ENCODE assay signal across 10 cellular contexts in genomic region chr11:111923951-111924350, GRCh38. TPM values are rescaled to one million over a fixed set of nuclear protein-coding genes. Genes with fewer than 3 reads are reported as not detected.
DNase-seq lines count a peak whose midpoint lies in the region; ATAC-seq and TF ChIP-seq lines count a peak whose summit lies in the region.
"Had no signal": no experiment of that assay in that cellular context is flagged by ENCODE, and none has a peak within 500 bp of the region (broad histone marks: within the 10 kb centered on the region; RNA-seq: fewer than 3 reads in every experiment).

No MANE protein-coding gene starts in this region.

- no peak for TF ChIP-seq CTCF in DND-41 (IDR thresholded peaks at IDR 0.05; ENCODE audit: borderline replicate concordance, extremely low read depth, low read length, poor library complexity, severe bottlenecking)
- no peak for TF ChIP-seq CTCF in left lung (IDR thresholded peaks at IDR 0.05)

- no peak for ATAC-seq in DND-41 (ENCODE audit: insufficient read depth, low read depth)
- no peak for ATAC-seq in left lung

- H3K4me2 ChIP-seq in DND-41 (ENCODE audit: insufficient read depth, low read length), result no peak overlapping the region

- intact Hi-C loops in left lung (cut with DNase I), result loop anchor here in 1 of 2 donors (10.0 kb wide), 1 partner anchor 49 kb away; the partner anchor contains the start of genes ALG9, CFAP68 and FDXACB1

- H3K9ac ChIP-seq in DND-41 (ENCODE audit: low read depth, low read length) (no peak overlapping the region), adipocyte (ENCODE audit: low read length) (peak overlapping the region; percentile 91)

- H3K27ac ChIP-seq in DND-41 (ENCODE audit: low read length), result no peak overlapping the region
- peak overlapping the region; percentile 24 to 92 for H3K27ac ChIP-seq in left lung
- H3K27ac ChIP-seq in skin epidermis, result peak overlapping the region in 15 of 21 experiments; percentile 2 to 89 (median 69)

- H3K36me3 ChIP-seq in DND-41 (ENCODE audit: insufficient read depth, low read length), result no peaks in the 10 kb centered on the region
- H3K36me3 ChIP-seq in adipocyte (ENCODE audit: control insufficient read depth, insufficient read depth, low read length, severe bottlenecking), result no peaks in the 10 kb centered on the region
- no peaks in the 10 kb centered on the region for H3K36me3 ChIP-seq in left lung

- peak overlapping the region; percentile 50 for H2AFZ ChIP-seq in DND-41 (ENCODE audit: low read depth, low read length)

- H3K27me3 ChIP-seq in DND-41 (ENCODE audit: insufficient read depth, low read length, poor library complexity) (no peaks in the 10 kb centered on the region), adipocyte (replicated peaks; ENCODE audit: control insufficient read depth, insufficient read depth, low read length) (no peaks in the 10 kb centered on the region), left lung (no peaks in the 10 kb centered on the region)

- no peaks in the 10 kb centered on the region for H3K79me2 ChIP-seq in DND-41 (ENCODE audit: insufficient read depth, low read length)

- no peaks in the 10 kb centered on the region for H4K20me1 ChIP-seq in DND-41 (ENCODE audit: insufficient read depth, low read length)

- H3K9me3 ChIP-seq in DND-41 (ENCODE audit: insufficient read depth, low read length, severe bottlenecking) (no peaks in the 10 kb centered on the region), adipocyte (ENCODE audit: control insufficient read depth, low read length) (no peaks in the 10 kb centered on the region), left lung (no peaks in the 10 kb centered on the region)

- no peak overlapping the region for H3K4me3 ChIP-seq in DND-41 (ENCODE audit: low read depth in 1 of 2, low read length in 2 of 2)
- H3K4me3 ChIP-seq in adipocyte (ENCODE audit: low read length), result peak overlapping the region; percentile 72
- H3K4me3 ChIP-seq in left lung, result no peak overlapping the region
- H3K4me3 ChIP-seq in skin epidermis, result no peak overlapping the region

- DNase-seq in DND-41 (no peak), adipocyte (ENCODE audit: low read depth) (peak; percentile 52), left lung (no peak), cerebellar nuclear complex (lab: John Stamatoyannopoulos, UW) (no peak), NCI-H526 (lab: John Stamatoyannopoulos, UW) (no peak), NOMO-1 treated with DMSO at 0.1 percent for 48 hours (lab: John Stamatoyannopoulos, UW; ENCODE audit: unreplicated experiment) (no peak)
- DNase-seq in stimulated activated naive CD4-positive, alpha-beta T cell (lab: John Stamatoyannopoulos, UW), result no peak
- DNase-seq: NCI-H1694; stimulated activated CD4-positive, alpha-beta T cell treated with anti-CD3 and anti-CD28 coated beads, Interleukin-2, amount 100 ng/mL, for 24 hours had no signal

- H3K4me1 ChIP-seq in DND-41 (ENCODE audit: insufficient read depth, low read length) (peaks cover 20% of the 10 kb centered on the region), adipocyte (ENCODE audit: control insufficient read depth, insufficient read depth, low read length) (peaks cover 62% of the 10 kb centered on the region), left lung (peaks cover 21 to 22% of the 10 kb centered on the region in 2 donors)

RNA-seq across cellular contexts. Expression of gene C11orf52, which starts 5.2 kb away (rescaled TPM):
- total RNA-seq in left lung, result 10 to 100 TPM in 1 of 2 donors, 1 to 10 TPM in 1; 6.2 to 15.6 TPM

RNA-seq across cellular contexts. Expression of gene HSPB2, which starts 11.4 kb away (rescaled TPM):
- 1 to 10 TPM; 3.7 to 4.6 TPM for total RNA-seq in left lung

RNA-seq across cellular contexts. Expression of gene CRYAB, which starts 12.4 kb away (rescaled TPM):
- total RNA-seq in left lung, result 10 to 100 TPM; 41.5 to 89.2 TPM

RNA-seq across cellular contexts. Expression of gene DIXDC1, which starts 13.2 kb away (rescaled TPM):
- total RNA-seq in left lung, result 10 to 100 TPM; 10.9 to 11.1 TPM

RNA-seq across cellular contexts. Expression of gene CFAP68, which starts 44.6 kb away (rescaled TPM):
- 10 to 100 TPM; 20.4 to 20.9 TPM for total RNA-seq in left lung
